In genomic region chr4:85613901-85614300, GRCh38 we compare ENCODE assay signal across 8 cellular contexts.
"Had no signal": no experiment of that assay in that cellular context is flagged by ENCODE, and none has a peak within 500 bp of the region (broad histone marks: within the 10 kb centered on the region; RNA-seq: fewer than 3 reads in every experiment).

No MANE protein-coding gene starts in this region.

- FAIRE-seq: G401.6, GM12878, GM12891, GM12892, GM18507, GM19239 had no signal

- ATAC-seq: GM12878 had no signal

- DNase-seq: GDM1, GF-D8 had no signal

- H3K4me3 ChIP-seq: GM12878 had no signal
